Comparison of ENCODE assay signal across 1 cellular context in the genomic region with DNA sequence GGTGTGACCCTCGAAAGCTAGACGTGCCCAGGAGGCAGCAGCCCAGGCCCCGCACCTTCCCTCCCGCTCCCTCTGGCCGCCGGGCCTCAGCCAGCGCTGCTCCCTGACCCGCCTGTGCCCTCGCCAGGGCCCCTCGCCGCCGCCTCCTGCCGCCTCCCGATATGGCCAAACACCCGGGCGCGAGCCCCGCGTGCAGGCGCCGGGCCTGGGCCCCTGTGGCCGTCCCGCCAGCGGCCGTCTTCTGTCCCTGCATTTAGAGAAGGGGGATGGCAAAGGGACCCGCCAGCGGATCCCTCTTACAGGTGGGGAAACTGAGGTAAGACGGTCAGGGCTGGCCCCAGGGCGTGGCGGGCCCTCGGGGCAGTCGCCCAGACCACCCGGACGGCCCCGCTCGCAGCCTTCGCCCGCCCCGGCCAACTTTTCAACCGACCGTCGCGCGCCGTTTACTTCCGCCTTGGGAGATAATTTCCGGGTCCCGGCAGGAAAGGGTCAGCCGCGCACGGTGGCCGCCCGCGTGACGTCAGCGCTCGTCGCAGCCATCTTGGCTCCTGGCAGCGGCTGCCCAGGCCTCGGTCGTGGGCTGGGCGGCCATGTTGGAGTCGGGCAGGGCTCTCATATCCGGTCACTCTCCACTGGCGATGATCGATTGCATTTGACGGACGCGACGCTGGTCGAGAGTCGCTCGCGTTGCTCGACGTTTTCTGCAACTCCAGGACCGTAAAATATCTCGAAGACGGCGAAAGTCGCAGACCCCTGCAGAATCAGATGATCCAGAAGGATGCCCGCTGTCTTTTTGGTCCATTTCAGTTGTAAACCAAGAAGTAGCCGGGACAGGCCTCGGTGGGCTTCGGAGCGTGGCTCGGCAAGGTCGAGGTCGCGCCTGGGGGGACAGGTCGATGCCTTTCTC.
TF ChIP-seq lines count a peak whose summit lies in the region.

No MANE protein-coding gene starts in this region.

TF ChIP-seq in SK-N-SH, 30 proteins besides CTCF, POLR2A, EP300 and RAD21:
- TF ChIP-seq, protein P1, sequence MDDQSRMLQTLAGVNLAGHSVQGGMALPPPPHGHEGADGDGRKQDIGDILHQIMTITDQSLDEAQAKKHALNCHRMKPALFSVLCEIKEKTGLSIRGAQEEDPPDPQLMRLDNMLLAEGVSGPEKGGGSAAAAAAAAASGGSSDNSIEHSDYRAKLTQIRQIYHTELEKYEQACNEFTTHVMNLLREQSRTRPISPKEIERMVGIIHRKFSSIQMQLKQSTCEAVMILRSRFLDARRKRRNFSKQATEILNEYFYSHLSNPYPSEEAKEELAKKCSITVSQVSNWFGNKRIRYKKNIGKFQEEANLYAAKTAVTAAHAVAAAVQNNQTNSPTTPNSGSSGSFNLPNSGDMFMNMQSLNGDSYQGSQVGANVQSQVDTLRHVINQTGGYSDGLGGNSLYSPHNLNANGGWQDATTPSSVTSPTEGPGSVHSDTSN (IDR thresholded peaks at IDR 0.05) = peak; percentile 92
- TF ChIP-seq GABPA (IDR thresholded peaks at IDR 0.05; ENCODE audit: low read depth) = peak; percentile 94
- peak; percentile 56 for TF ChIP-seq CHD2 (IDR thresholded peaks at IDR 0.05; ENCODE audit: low read length, partially characterized antibody)
- TF ChIP-seq MEF2A (IDR thresholded peaks at IDR 0.05; ENCODE audit: borderline replicate concordance, low read depth) = no peak
- TF ChIP-seq, protein P2, sequence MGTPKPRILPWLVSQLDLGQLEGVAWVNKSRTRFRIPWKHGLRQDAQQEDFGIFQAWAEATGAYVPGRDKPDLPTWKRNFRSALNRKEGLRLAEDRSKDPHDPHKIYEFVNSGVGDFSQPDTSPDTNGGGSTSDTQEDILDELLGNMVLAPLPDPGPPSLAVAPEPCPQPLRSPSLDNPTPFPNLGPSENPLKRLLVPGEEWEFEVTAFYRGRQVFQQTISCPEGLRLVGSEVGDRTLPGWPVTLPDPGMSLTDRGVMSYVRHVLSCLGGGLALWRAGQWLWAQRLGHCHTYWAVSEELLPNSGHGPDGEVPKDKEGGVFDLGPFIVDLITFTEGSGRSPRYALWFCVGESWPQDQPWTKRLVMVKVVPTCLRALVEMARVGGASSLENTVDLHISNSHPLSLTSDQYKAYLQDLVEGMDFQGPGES (IDR thresholded peaks at IDR 0.05; ENCODE audit: low read depth, low read length) = no peak
- no peak for TF ChIP-seq FOSL2 (IDR thresholded peaks at IDR 0.05; ENCODE audit: borderline replicate concordance, low read depth)
- no peak for TF ChIP-seq RCOR1 (IDR thresholded peaks at IDR 0.05; ENCODE audit: low read length)
- TF ChIP-seq, protein P3, sequence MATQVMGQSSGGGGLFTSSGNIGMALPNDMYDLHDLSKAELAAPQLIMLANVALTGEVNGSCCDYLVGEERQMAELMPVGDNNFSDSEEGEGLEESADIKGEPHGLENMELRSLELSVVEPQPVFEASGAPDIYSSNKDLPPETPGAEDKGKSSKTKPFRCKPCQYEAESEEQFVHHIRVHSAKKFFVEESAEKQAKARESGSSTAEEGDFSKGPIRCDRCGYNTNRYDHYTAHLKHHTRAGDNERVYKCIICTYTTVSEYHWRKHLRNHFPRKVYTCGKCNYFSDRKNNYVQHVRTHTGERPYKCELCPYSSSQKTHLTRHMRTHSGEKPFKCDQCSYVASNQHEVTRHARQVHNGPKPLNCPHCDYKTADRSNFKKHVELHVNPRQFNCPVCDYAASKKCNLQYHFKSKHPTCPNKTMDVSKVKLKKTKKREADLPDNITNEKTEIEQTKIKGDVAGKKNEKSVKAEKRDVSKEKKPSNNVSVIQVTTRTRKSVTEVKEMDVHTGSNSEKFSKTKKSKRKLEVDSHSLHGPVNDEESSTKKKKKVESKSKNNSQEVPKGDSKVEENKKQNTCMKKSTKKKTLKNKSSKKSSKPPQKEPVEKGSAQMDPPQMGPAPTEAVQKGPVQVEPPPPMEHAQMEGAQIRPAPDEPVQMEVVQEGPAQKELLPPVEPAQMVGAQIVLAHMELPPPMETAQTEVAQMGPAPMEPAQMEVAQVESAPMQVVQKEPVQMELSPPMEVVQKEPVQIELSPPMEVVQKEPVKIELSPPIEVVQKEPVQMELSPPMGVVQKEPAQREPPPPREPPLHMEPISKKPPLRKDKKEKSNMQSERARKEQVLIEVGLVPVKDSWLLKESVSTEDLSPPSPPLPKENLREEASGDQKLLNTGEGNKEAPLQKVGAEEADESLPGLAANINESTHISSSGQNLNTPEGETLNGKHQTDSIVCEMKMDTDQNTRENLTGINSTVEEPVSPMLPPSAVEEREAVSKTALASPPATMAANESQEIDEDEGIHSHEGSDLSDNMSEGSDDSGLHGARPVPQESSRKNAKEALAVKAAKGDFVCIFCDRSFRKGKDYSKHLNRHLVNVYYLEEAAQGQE (IDR thresholded peaks at IDR 0.05; ENCODE audit: low read depth, low read length) = 0 out of 2 replicates have a peak, but pooled peaks have one; percentile 4
- TF ChIP-seq GATA2 (CRISPR knock-in tag; IDR thresholded peaks at IDR 0.05) = no peak
- peak; percentile 99 for TF ChIP-seq YY1 (IDR thresholded peaks at IDR 0.05; ENCODE audit: low read depth)
- TF ChIP-seq JUND (IDR thresholded peaks at IDR 0.05) = no peak
- TF ChIP-seq MXI1 (IDR thresholded peaks at IDR 0.05; ENCODE audit: low read depth, low read length) = no peak; the same call in 1 of the 2 replicates
- TF ChIP-seq EZH2phosphoT487 (IDR thresholded peaks at IDR 0.05; ENCODE audit: borderline replicate concordance, low read depth) = no peak
- TF ChIP-seq RXRA (IDR thresholded peaks at IDR 0.05; ENCODE audit: borderline replicate concordance, low read depth) = no peak
- TF ChIP-seq POLR2AphosphoS5 (IDR thresholded peaks at IDR 0.05; ENCODE audit: low read depth, low read length) = peak; percentile 81
- TF ChIP-seq RFX5 (IDR thresholded peaks at IDR 0.05; ENCODE audit: low read length) = no peak
- peak; percentile 94 for TF ChIP-seq MAX (IDR thresholded peaks at IDR 0.05; ENCODE audit: low read depth)
- TF ChIP-seq FOXJ3 (CRISPR knock-in tag; IDR thresholded peaks at IDR 0.05) = no peak; the same call in 1 of the 2 replicates
- TF ChIP-seq ELF1 (IDR thresholded peaks at IDR 0.05) = peak; percentile 95
- TF ChIP-seq TAF1 (IDR thresholded peaks at IDR 0.05; ENCODE audit: borderline replicate concordance, low read depth, low read length) = peak; percentile 90
- no peak for TF ChIP-seq TEAD4 (IDR thresholded peaks at IDR 0.05; ENCODE audit: borderline replicate concordance, insufficient read depth)
- no peak for TF ChIP-seq NFIC (IDR thresholded peaks at IDR 0.05; ENCODE audit: borderline replicate concordance)
- peak; percentile 81 for TF ChIP-seq NRF1 (IDR thresholded peaks at IDR 0.05; ENCODE audit: low read depth, low read length)
- peak; percentile 59; the same call in 1 of the 2 replicates for TF ChIP-seq SIN3A (IDR thresholded peaks at IDR 0.05; ENCODE audit: borderline replicate concordance, low read depth, low read length)
- TF ChIP-seq TCF12 (IDR thresholded peaks at IDR 0.05) = 0 out of 2 replicates have a peak, but pooled peaks have one; percentile 7
- TF ChIP-seq, protein P4, sequence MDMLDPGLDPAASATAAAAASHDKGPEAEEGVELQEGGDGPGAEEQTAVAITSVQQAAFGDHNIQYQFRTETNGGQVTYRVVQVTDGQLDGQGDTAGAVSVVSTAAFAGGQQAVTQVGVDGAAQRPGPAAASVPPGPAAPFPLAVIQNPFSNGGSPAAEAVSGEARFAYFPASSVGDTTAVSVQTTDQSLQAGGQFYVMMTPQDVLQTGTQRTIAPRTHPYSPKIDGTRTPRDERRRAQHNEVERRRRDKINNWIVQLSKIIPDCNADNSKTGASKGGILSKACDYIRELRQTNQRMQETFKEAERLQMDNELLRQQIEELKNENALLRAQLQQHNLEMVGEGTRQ (IDR thresholded peaks at IDR 0.05; ENCODE audit: borderline replicate concordance, low read depth, low read length) = no peak
- no peak for TF ChIP-seq FOXM1 (IDR thresholded peaks at IDR 0.05; ENCODE audit: low read depth)
- no peak for TF ChIP-seq ZBTB33 (IDR thresholded peaks at IDR 0.05; ENCODE audit: borderline replicate concordance, low read depth)
- TF ChIP-seq, protein P5, sequence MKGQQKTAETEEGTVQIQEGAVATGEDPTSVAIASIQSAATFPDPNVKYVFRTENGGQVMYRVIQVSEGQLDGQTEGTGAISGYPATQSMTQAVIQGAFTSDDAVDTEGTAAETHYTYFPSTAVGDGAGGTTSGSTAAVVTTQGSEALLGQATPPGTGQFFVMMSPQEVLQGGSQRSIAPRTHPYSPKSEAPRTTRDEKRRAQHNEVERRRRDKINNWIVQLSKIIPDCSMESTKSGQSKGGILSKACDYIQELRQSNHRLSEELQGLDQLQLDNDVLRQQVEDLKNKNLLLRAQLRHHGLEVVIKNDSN (IDR thresholded peaks at IDR 0.05; ENCODE audit: borderline replicate concordance, low read depth) = 0 out of 2 replicates have a peak, but pooled peaks have one; percentile 6
- no peak for TF ChIP-seq SMC3 (IDR thresholded peaks at IDR 0.05; ENCODE audit: low read depth, low read length)
TF ChIP-seq in SK-N-SH: peak in this region for 13.
